Comparison of ENCODE assay signal across 13 cellular contexts in genomic region chr7:127905491-127906330, GRCh38.
DNase-seq lines count a peak whose midpoint lies in the region; TF ChIP-seq lines count a peak whose summit lies in the region.
"Had no signal": no experiment of that assay in that cellular context is flagged by ENCODE, and none has a peak within 500 bp of the region (broad histone marks: within the 10 kb centered on the region; RNA-seq: fewer than 3 reads in every experiment).

No MANE protein-coding gene starts in this region.

- H3K23ac ChIP-seq in mesendoderm (ENCODE audit: low read length), result no peak overlapping the region

- no peak overlapping the region for H3K4ac ChIP-seq in mesendoderm (ENCODE audit: low read depth, low read length)

- H3K79me2 ChIP-seq in mesendoderm (ENCODE audit: control insufficient read depth, insufficient read depth, low read length), result no peaks in the 10 kb centered on the region

- no peak overlapping the region for H3K27ac Mint-ChIP-seq in mesothelial cell of epicardium

- no peak for TF ChIP-seq POLR2A in erythroblast (IDR thresholded peaks at IDR 0.05; ENCODE audit: low read length)

- in situ Hi-C loops in brain microvascular endothelial cell (cut with HindIII; ENCODE audit: low pct_ligation_motif_present, low sequenced_read_pairs), result no loop called here

- no peak overlapping the region for H3K18ac ChIP-seq in mesendoderm (ENCODE audit: low read length)

- H4K5ac ChIP-seq in mesendoderm (ENCODE audit: low read length), result no peak overlapping the region

- H3K4me2 ChIP-seq in mesendoderm (ENCODE audit: low read length), result no peak overlapping the region

- no peak overlapping the region for H2BK120ac ChIP-seq in mesendoderm (ENCODE audit: low read depth, low read length)

- H2BK5ac ChIP-seq in mesendoderm (ENCODE audit: low read length), result no peak overlapping the region

- H2AK5ac ChIP-seq in mesendoderm (ENCODE audit: low read length), result no peak overlapping the region

- H4K8ac ChIP-seq in mesendoderm (ENCODE audit: low read depth, low read length), result no peak overlapping the region

- H3K56ac ChIP-seq in mesendoderm (ENCODE audit: low read length), result no peak overlapping the region

- no peaks in the 10 kb centered on the region for H3K27me3 ChIP-seq in brain microvascular endothelial cell (replicated peaks)
- H3K27me3 ChIP-seq in mesendoderm (ENCODE audit: insufficient read depth, low read length, poor library complexity), result no peaks in the 10 kb centered on the region
- H3K27me3 ChIP-seq in BE2C, result no peaks in the 10 kb centered on the region

- no peak overlapping the region for H2BK15ac ChIP-seq in mesendoderm (replicated peaks; ENCODE audit: low read depth)

- H3K27ac ChIP-seq in brain microvascular endothelial cell, result no peak overlapping the region
- no peak overlapping the region for H3K27ac ChIP-seq in mesendoderm (ENCODE audit: low read depth, low read length)

- no peak overlapping the region for H3K4me3 ChIP-seq in brain microvascular endothelial cell (ENCODE audit: low read depth, low read length)
- no peak overlapping the region for H3K4me3 ChIP-seq in mesendoderm (ENCODE audit: low read length)
- H3K4me3 ChIP-seq in BE2C (ENCODE audit: low read depth, low read length), result no peak overlapping the region

- H3K36me3 Mint-ChIP-seq in mesothelial cell of epicardium, result no peaks in the 10 kb centered on the region

- H3K36me3 ChIP-seq in brain microvascular endothelial cell (replicated peaks), result no peaks in the 10 kb centered on the region
- H3K36me3 ChIP-seq in mesendoderm (ENCODE audit: control insufficient read depth, insufficient read depth, low read length), result no peaks in the 10 kb centered on the region
- no peaks in the 10 kb centered on the region for H3K36me3 ChIP-seq in BE2C

- no peaks in the 10 kb centered on the region for H3K27me3 Mint-ChIP-seq in mesothelial cell of epicardium (ENCODE audit: low read depth)
- H3K27me3 Mint-ChIP-seq: naive thymus-derived CD4-positive, alpha-beta T cell had no signal

- DNase-seq in EL (peak; percentile 80), LHCN-M2 (ENCODE audit: low read depth) (peak; percentile 44), brain microvascular endothelial cell (peak; percentile 69), mesendoderm (peak; percentile 54), GM19240 (ENCODE audit: insufficient read length, low spot score) (no peak), BE2C (no peak), erythroblast (lab: John Stamatoyannopoulos, UW) (no peak), mesothelial cell of epicardium (ENCODE audit: low spot score in 2 of 2, unreplicated experiment in 2 of 2) (no peak)
- DNase-seq: activated CD8-positive, alpha-beta memory T cell treated with anti-CD3 and anti-CD28 coated beads for 24 hours; H7; naive thymus-derived CD4-positive, alpha-beta T cell; NCI-H146; SIG-M5 had no signal

- WGBS in mesendoderm (ENCODE audit: extremely low coverage, insufficient coverage, low lambda C conversion rate), result no CpG with 5 or more reads among the region's 2 CpGs

- TF ChIP-seq CTCF in brain microvascular endothelial cell (IDR thresholded peaks at IDR 0.05; ENCODE audit: low read depth, low read length, missing control alignments) (no peak), BE2C (IDR thresholded peaks at IDR 0.05; ENCODE audit: low read depth, low read length) (no peak), mesothelial cell of epicardium (IDR thresholded peaks at IDR 0.05; ENCODE audit: unreplicated experiment) (no peak)

- H3K4me1 Mint-ChIP-seq in mesothelial cell of epicardium, result peaks cover 15% of the 10 kb centered on the region

- H3K9ac ChIP-seq in mesendoderm (ENCODE audit: low read length), result no peak overlapping the region

- H3K9me3 ChIP-seq in BE2C, result no peaks in the 10 kb centered on the region

- peaks cover 14% of the 10 kb centered on the region for H3K79me1 ChIP-seq in mesendoderm (ENCODE audit: low read length)

- no peaks in the 10 kb centered on the region for H3K9me3 Mint-ChIP-seq in mesothelial cell of epicardium
- H3K9me3 Mint-ChIP-seq: naive thymus-derived CD4-positive, alpha-beta T cell had no signal

- peaks cover 7% of the 10 kb centered on the region for H3K4me1 ChIP-seq in mesendoderm (ENCODE audit: control insufficient read depth, low read depth, low read length)
- H3K4me1 ChIP-seq in BE2C, result no peaks in the 10 kb centered on the region; the same call in 1 of the 2 replicates

- H3K4me3 Mint-ChIP-seq in mesothelial cell of epicardium, result no peak overlapping the region

Comparison
In these comparisons a context has a peak if more than half of its experiments do, and no peak if none do; other contexts are left out.
1. DNase-seq: peak in EL (single experiment), LHCN-M2 (single experiment), brain microvascular endothelial cell (single experiment) and mesendoderm (single experiment); none in GM19240 (single experiment), BE2C (single experiment), erythroblast (0 of 2) and mesothelial cell of epicardium (0 of 2).